In the genomic region with DNA sequence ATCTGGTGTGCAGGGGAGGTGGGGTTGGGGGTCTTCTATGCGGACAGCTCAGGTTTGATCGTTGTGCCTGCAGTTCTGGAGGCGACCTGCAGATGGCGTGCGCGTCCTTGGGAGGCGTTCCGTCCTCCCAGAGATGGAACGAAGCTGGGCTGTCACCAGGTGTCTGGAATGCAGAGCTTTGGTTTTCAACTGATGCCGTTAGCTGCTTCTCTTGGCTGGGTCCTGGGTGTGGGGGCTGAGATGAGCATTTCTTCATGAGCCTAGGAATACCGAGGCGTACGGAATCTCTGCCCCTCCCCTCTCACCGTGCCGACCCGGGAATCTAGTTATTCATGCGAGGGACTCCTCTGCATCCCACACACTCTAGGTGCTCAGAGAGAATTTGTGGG, we compare ENCODE assay signal across 8 cellular contexts.
DNase-seq lines count a peak whose midpoint lies in the region; ATAC-seq and TF ChIP-seq lines count a peak whose summit lies in the region.

No MANE protein-coding gene starts in this region.

- no peak for TF ChIP-seq EP300 in gastroesophageal sphincter (IDR thresholded peaks at IDR 0.05)

- H3K27me3 ChIP-seq in gastroesophageal sphincter (peaks cover 18% of the 10 kb centered on the region), tibial artery (peaks cover 0 to 32% of the 10 kb centered on the region in 2 donors)

- POLR2A ChIA-PET in RWPE1 (lab: Yijun Ruan, JAX; ENCODE audit: low non-redundant PET): no interaction called here

- H3K4me1 Mint-ChIP-seq in osteocyte (ENCODE audit: unreplicated experiment): no peaks in the 10 kb centered on the region

- DNase-seq in COLO829 (ENCODE audit: low spot score) (peak; percentile 77), HUDEP-2 (lab: John Stamatoyannopoulos, UW; ENCODE audit: unreplicated experiment in 76 of 76) (peak in 46 of 76 experiments; percentile 3 to 56 (median 26)), RWPE1 (ENCODE audit: low spot score) (peak; percentile 72), osteocyte (ENCODE audit: extremely low spot score, unreplicated experiment) (peak; percentile 91), tibial artery (peak; percentile 40 to 69)
- peak; percentile 90 for DNase-seq in activated effector memory CD4-positive, alpha-beta T cell treated with anti-CD3 and anti-CD28 coated beads, Interleukin-2, amount 50 U/mL, for 16 hours

- peaks cover 30% of the 10 kb centered on the region for H3K27me3 Mint-ChIP-seq in osteocyte (ENCODE audit: unreplicated experiment)

- peaks cover 0 to 8% of the 10 kb centered on the region in 2 donors for H3K36me3 ChIP-seq in gastroesophageal sphincter
- H3K36me3 ChIP-seq in tibial artery: no peaks in the 10 kb centered on the region

- ATAC-seq in gastroesophageal sphincter: peak; percentile 69
- ATAC-seq in HG03097 (IDR thresholded peaks at IDR 0.05; ENCODE audit: low FRiP score, unreplicated experiment): no peak

- no peak overlapping the region for H3K27ac Mint-ChIP-seq in osteocyte (ENCODE audit: unreplicated experiment)

- intact Hi-C loops in tibial artery (cut with DNase I; ENCODE audit: low total_unique reads): loop anchor here (5.0 kb wide), 1 partner anchor 396 kb away; the partner anchor contains the start of gene FXYD2

- no peak overlapping the region for H3K4me3 Mint-ChIP-seq in osteocyte (ENCODE audit: unreplicated experiment)

- no peak for TF ChIP-seq POLR2A in gastroesophageal sphincter (IDR thresholded peaks at IDR 0.05)

- no peaks in the 10 kb centered on the region for H3K36me3 Mint-ChIP-seq in osteocyte (ENCODE audit: unreplicated experiment)

- no peak overlapping the region for H3K4me3 ChIP-seq in gastroesophageal sphincter
- no peak overlapping the region for H3K4me3 ChIP-seq in tibial artery

- H3K27ac ChIP-seq in RWPE1 (no peak overlapping the region), gastroesophageal sphincter (no peak overlapping the region), tibial artery (no peak overlapping the region)

- H3K9me3 ChIP-seq in gastroesophageal sphincter: no peaks in the 10 kb centered on the region
- no peaks in the 10 kb centered on the region for H3K9me3 ChIP-seq in tibial artery

- H3K9me3 Mint-ChIP-seq in osteocyte (ENCODE audit: unreplicated experiment): no peaks in the 10 kb centered on the region

- peak; percentile 96 for TF ChIP-seq CTCF in RWPE1 (conservative IDR thresholded peaks at IDR 0.05; ENCODE audit: low read depth)
- peak; percentile 80 to 97 (median 86) for TF ChIP-seq CTCF in gastroesophageal sphincter (IDR thresholded peaks at IDR 0.05)
- peak; percentile 95 for TF ChIP-seq CTCF in osteocyte (IDR thresholded peaks at IDR 0.05)
- TF ChIP-seq CTCF in tibial artery (IDR thresholded peaks at IDR 0.05): peak; percentile 77 to 90

- 6% methylated on average over 3 of the region's 17 CpGs; no CpG with 5 or more reads in 1 of the 2 donors for WGBS in gastroesophageal sphincter (ENCODE audit: low coverage in 1 of 2), 2 donors

- CTCF ChIA-PET in RWPE1 (lab: Yijun Ruan, JAX): interaction anchor here (0.5 to 5.4 kb wide), 56 partner anchors 9 to 628 kb away, joined by 3 to 84 read pairs (median 4); partner anchors contain the start of gene TMPRSS13

- H3K4me1 ChIP-seq in gastroesophageal sphincter (peaks cover 0 to 8% (median 0%) of the 10 kb centered on the region in 3 donors), tibial artery (peaks cover 0 to 6% (median 0%) of the 10 kb centered on the region in 4 donors)

Comparison
In these comparisons a context has a peak if more than half of its experiments do, and no peak if none do; other contexts are left out.
1. DNase-seq: peak in every context shown above with its lines; median percentile 91 in osteocyte; 90 in activated effector memory CD4-positive, alpha-beta T cell treated with anti-CD3 and anti-CD28 coated beads, Interleukin-2, amount 50 U/mL, for 16 hours; 77 in COLO829; 72 in RWPE1; 54 in tibial artery; 26 in HUDEP-2.